Comparison of ENCODE assay signal across 12 cellular contexts in the genomic region with DNA sequence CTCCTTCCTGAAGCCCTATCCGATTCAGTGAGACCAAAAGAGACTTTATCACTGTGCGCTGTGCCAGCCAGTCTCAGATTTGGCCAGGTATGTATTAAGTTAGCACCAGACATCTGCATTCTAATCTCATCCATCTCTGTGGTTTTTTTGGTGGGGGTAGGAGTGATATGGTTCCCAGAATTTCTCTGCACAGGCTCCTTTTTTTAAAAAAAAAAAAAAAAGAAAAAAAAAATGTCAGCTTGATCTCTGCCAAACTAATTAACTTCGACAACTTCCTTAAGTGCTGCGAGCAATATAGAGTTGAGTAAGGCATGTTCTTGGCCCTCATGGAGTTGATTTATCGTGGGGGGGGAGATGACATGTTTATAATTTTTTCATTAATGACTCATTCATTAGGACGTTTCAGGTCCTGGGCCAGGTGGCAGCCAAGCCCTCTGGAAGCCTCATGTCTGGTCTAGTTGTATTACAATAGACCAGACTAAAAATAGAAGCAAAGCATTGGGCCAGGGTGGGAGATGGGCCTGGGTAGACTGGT. TPM values are rescaled to one million over a fixed set of nuclear protein-coding genes. Genes with fewer than 3 reads are reported as not detected.
A peak's percentile ranks its signal among the peaks of the same experiment; 100 is the strongest.
DNase-seq lines count a peak whose midpoint lies in the region; ATAC-seq, FAIRE-seq and TF ChIP-seq lines count a peak whose summit lies in the region.
"Had no signal": no experiment of that assay in that cellular context is flagged by ENCODE, and none has a peak within 500 bp of the region (broad histone marks: within the 10 kb centered on the region; RNA-seq: fewer than 3 reads in every experiment).

No MANE protein-coding gene starts in this region.

- peaks cover 0 to 45% (median 16%) of the 10 kb centered on the region in 4 donors for H3K4me1 ChIP-seq in tibial artery

- no peaks in the 10 kb centered on the region for H3K27me3 ChIP-seq in tibial artery

- no peak for TF ChIP-seq CTCF in tibial artery (IDR thresholded peaks at IDR 0.05)

- H3K4me3 Mint-ChIP-seq in activated T-helper 17 cell treated with anti-CD3 and anti-CD28 coated beads, Interleukin-2, amount 50 U/mL, for 72 hours: peak overlapping the region; percentile 52
- H3K4me3 Mint-ChIP-seq in immature natural killer cell: peak overlapping the region in 2 of 5 donors; percentile 12 to 36
- H3K4me3 Mint-ChIP-seq: activated CD8-positive, alpha-beta T cell treated with anti-CD3 and anti-CD28 coated beads, Interleukin-2, amount 10 ng/mL, durations not matched to agents 7 days and 5 days had no signal

- H3K36me3 ChIP-seq in tibial artery: no peaks in the 10 kb centered on the region

- peak; percentile 88 for DNase-seq in NCI-H2171 treated with DMSO at 0.1 percent for 48 hours (lab: John Stamatoyannopoulos, UW)
- no peak for DNase-seq in NCI-H2171 (lab: John Stamatoyannopoulos, UW)
- DNase-seq in immature natural killer cell: no peak
- DNase-seq in tibial artery: peak in 1 of 2 donors; percentile 30
- no peak for DNase-seq in HTR-8/SVneo (ENCODE audit: insufficient read length, low spot score)
- no peak for DNase-seq in retina
- no peak for DNase-seq in HuH-7 (ENCODE audit: low spot score)
- DNase-seq: 8988T; activated CD8-positive, alpha-beta T cell treated with anti-CD3 and anti-CD28 coated beads, Interleukin-2, amount 10 ng/mL, durations not matched to agents 7 days and 5 days; erythroblast had no signal

- H3K27ac Mint-ChIP-seq in activated T-helper 17 cell treated with anti-CD3 and anti-CD28 coated beads, Interleukin-2, amount 50 U/mL, for 72 hours: peak overlapping the region; percentile 67
- H3K27ac Mint-ChIP-seq in immature natural killer cell: peak overlapping the region in 5 of 6 donors; percentile 3 to 54 (median 40)
- H3K27ac Mint-ChIP-seq: activated CD8-positive, alpha-beta T cell treated with anti-CD3 and anti-CD28 coated beads, Interleukin-2, amount 10 ng/mL, durations not matched to agents 7 days and 5 days had no signal

- H3K27me3 Mint-ChIP-seq in activated T-helper 17 cell treated with anti-CD3 and anti-CD28 coated beads, Interleukin-2, amount 50 U/mL, for 72 hours: no peaks in the 10 kb centered on the region
- H3K27me3 Mint-ChIP-seq in immature natural killer cell (ENCODE audit: low read depth in 3 of 3): peaks cover 0 to 7% (median 3%) of the 10 kb centered on the region in 3 donors

- peak overlapping the region; percentile 63 to 70 for H3K27ac ChIP-seq in tibial artery

- H3K9me3 ChIP-seq in tibial artery: no peaks in the 10 kb centered on the region

- H3K36me3 Mint-ChIP-seq in activated T-helper 17 cell treated with anti-CD3 and anti-CD28 coated beads, Interleukin-2, amount 50 U/mL, for 72 hours (ENCODE audit: low read depth): no peaks in the 10 kb centered on the region
- no peaks in the 10 kb centered on the region for H3K36me3 Mint-ChIP-seq in immature natural killer cell

- FAIRE-seq in HTR-8/SVneo (lab: Jason Lieb, UNC): no peak
- FAIRE-seq: GM18507 had no signal

- peaks cover 45% of the 10 kb centered on the region for H3K4me1 Mint-ChIP-seq in activated T-helper 17 cell treated with anti-CD3 and anti-CD28 coated beads, Interleukin-2, amount 50 U/mL, for 72 hours
- peaks cover 81 to 95% of the 10 kb centered on the region in 2 donors for H3K4me1 Mint-ChIP-seq in immature natural killer cell

- ATAC-seq in activated T-helper 17 cell treated with anti-CD3 and anti-CD28 coated beads, Interleukin-2, amount 50 U/mL, for 72 hours (replicated peaks): peak; percentile 34
- ATAC-seq: activated CD8-positive, alpha-beta T cell treated with anti-CD3 and anti-CD28 coated beads, Interleukin-2, amount 10 ng/mL, durations not matched to agents 7 days and 5 days had no signal

- no peak overlapping the region for H3K4me3 ChIP-seq in tibial artery

- intact Hi-C loops in tibial artery (cut with DNase I; ENCODE audit: low total_unique reads): no loop called here

- H3K9me3 Mint-ChIP-seq in activated T-helper 17 cell treated with anti-CD3 and anti-CD28 coated beads, Interleukin-2, amount 50 U/mL, for 72 hours: no peaks in the 10 kb centered on the region
- H3K9me3 Mint-ChIP-seq in immature natural killer cell: no peaks in the 10 kb centered on the region

RNA-seq across cellular contexts. Expression of a gene that starts 12.9 kb away (rescaled TPM):
- total RNA-seq in activated T-helper 17 cell treated with anti-CD3 and anti-CD28 coated beads, Interleukin-2, amount 50 U/mL, for 72 hours: 10 to 100 TPM in 1 of 2 donors, 1 to 10 TPM in 1; 7.0 to 11.0 TPM
- polyA plus RNA-seq in immature natural killer cell: 10 to 100 TPM; 17.0 to 41.3 (median 30.2) TPM
